Comparison of ENCODE assay signal across 16 cellular contexts in the genomic region with DNA sequence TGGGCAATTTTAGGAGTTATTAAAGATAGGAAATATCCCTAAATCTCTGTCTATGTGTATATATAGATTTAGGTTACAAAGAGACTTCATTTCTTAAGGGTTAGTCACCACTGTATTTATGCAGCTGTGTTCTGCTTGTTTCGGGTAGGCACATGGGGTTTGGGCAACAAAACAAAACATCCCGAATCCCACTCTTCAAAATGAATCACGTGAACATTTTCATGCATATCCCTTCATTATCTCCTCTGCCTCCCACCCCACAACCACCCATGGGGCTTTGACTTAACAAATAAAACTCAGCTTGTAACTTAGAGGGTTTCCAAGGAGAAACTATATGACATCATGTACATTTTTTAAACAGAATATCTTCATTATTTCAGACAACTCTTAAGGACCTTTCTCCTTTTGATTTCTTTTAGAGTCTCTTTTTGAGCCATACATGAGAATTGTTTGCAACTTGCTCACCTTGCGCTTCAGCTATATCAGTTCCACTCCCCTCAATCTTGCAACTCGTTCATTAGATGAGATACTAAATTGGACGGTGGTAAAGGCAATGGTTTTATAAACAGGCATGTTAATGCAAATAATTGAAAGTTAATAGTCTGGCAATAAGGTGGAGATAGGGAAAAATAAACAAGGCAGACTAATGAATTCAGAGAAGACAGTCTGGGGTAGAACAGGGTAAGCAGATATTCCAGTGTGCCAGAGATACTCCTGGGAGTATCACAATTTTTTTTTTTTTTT.
DNase-seq lines count a peak whose midpoint lies in the region; TF ChIP-seq lines count a peak whose summit lies in the region.
"Had no signal": no experiment of that assay in that cellular context is flagged by ENCODE, and none has a peak within 500 bp of the region (broad histone marks: within the 10 kb centered on the region; RNA-seq: fewer than 3 reads in every experiment).

No MANE protein-coding gene starts in this region.

- peak overlapping the region; percentile 38 for H2AFZ ChIP-seq in smooth muscle cell (ENCODE audit: low read depth)

- peaks cover 9% of the 10 kb centered on the region for H3K4me1 Mint-ChIP-seq in activated CD4-positive, alpha-beta T cell treated with anti-CD3 and anti-CD28 coated beads, Interleukin-2, amount 10 ng/mL, durations not matched to agents 24 days and 14 days
- H3K4me1 Mint-ChIP-seq in activated CD4-positive, alpha-beta T cell treated with anti-CD3 and anti-CD28 coated beads, Interleukin-2, amount 10 ng/mL, durations not matched to agents 7 days and 5 days, result peaks cover 5% of the 10 kb centered on the region

- peaks cover 20% of the 10 kb centered on the region for H3K36me3 Mint-ChIP-seq in activated CD4-positive, alpha-beta T cell treated with anti-CD3 and anti-CD28 coated beads, Interleukin-2, amount 10 ng/mL, durations not matched to agents 24 days and 14 days (ENCODE audit: low read depth)
- peaks cover 13% of the 10 kb centered on the region for H3K36me3 Mint-ChIP-seq in activated CD4-positive, alpha-beta T cell treated with anti-CD3 and anti-CD28 coated beads, Interleukin-2, amount 10 ng/mL, durations not matched to agents 7 days and 5 days (ENCODE audit: low read depth)

- H3K36me3 ChIP-seq in adipocyte (ENCODE audit: control insufficient read depth, insufficient read depth, low read length, severe bottlenecking), result peaks cover 15% of the 10 kb centered on the region
- no peaks in the 10 kb centered on the region for H3K36me3 ChIP-seq in smooth muscle cell (ENCODE audit: low read depth)

- H4K20me1 ChIP-seq in smooth muscle cell (ENCODE audit: low read depth), result no peaks in the 10 kb centered on the region

- H3K9ac ChIP-seq in adipocyte (ENCODE audit: low read length), result no peak overlapping the region
- H3K9ac ChIP-seq in smooth muscle cell (ENCODE audit: low read depth), result peak overlapping the region; percentile 31

- TF ChIP-seq CTCF in smooth muscle cell (IDR thresholded peaks at IDR 0.05; ENCODE audit: borderline replicate concordance, insufficient read depth, poor library complexity, severe bottlenecking), result no peak

- CTCF ChIA-PET in activated CD4-positive, alpha-beta T cell treated with anti-CD3 and anti-CD28 coated beads, Interleukin-2, amount 10 ng/mL, durations not matched to agents 7 days and 5 days (lab: Charles Lee), result no interaction called here

- intact Hi-C loops in activated CD4-positive, alpha-beta T cell treated with anti-CD3 and anti-CD28 coated beads, Interleukin-2, amount 10 ng/mL, durations not matched to agents 24 days and 14 days (cut with micrococcal nuclease), result loop anchor here (5.0 kb wide), 1 partner anchor 42 kb away; no protein-coding TSS in a partner anchor

- no peaks in the 10 kb centered on the region for H3F3A ChIP-seq in smooth muscle cell (ENCODE audit: low read depth)

- H3K4me3 ChIP-seq in adipocyte (ENCODE audit: low read length), result no peak overlapping the region
- no peak overlapping the region for H3K4me3 ChIP-seq in smooth muscle cell
- H3K4me3 ChIP-seq: lung, spleen had no signal

- 52% methylated on average over 6 of the region's 6 CpGs for WGBS in smooth muscle cell (ENCODE audit: low lambda C conversion rate)

- no peaks in the 10 kb centered on the region for H3K27me3 ChIP-seq in adipocyte (replicated peaks; ENCODE audit: control insufficient read depth, insufficient read depth, low read length)
- H3K27me3 ChIP-seq in smooth muscle cell (ENCODE audit: low read depth), result no peaks in the 10 kb centered on the region
- H3K27me3 ChIP-seq: spleen had no signal

- H3K27me3 Mint-ChIP-seq in activated CD4-positive, alpha-beta T cell treated with anti-CD3 and anti-CD28 coated beads, Interleukin-2, amount 10 ng/mL, durations not matched to agents 24 days and 14 days, result no peaks in the 10 kb centered on the region
- H3K27me3 Mint-ChIP-seq in activated CD4-positive, alpha-beta T cell treated with anti-CD3 and anti-CD28 coated beads, Interleukin-2, amount 10 ng/mL, durations not matched to agents 7 days and 5 days, result no peaks in the 10 kb centered on the region

- peaks cover 5% of the 10 kb centered on the region for H3K9me3 Mint-ChIP-seq in activated CD4-positive, alpha-beta T cell treated with anti-CD3 and anti-CD28 coated beads, Interleukin-2, amount 10 ng/mL, durations not matched to agents 24 days and 14 days
- no peaks in the 10 kb centered on the region for H3K9me3 Mint-ChIP-seq in activated CD4-positive, alpha-beta T cell treated with anti-CD3 and anti-CD28 coated beads, Interleukin-2, amount 10 ng/mL, durations not matched to agents 7 days and 5 days
- H3K9me3 Mint-ChIP-seq: CD8-positive, alpha-beta T cell; T-helper 2 cell treated with Interferon-gamma antibody and Interleukin-4, amounts not matched to agents 5 μg/mL and 100 μg/mL, for 36 hours had no signal

- H3K9me3 ChIP-seq in adipocyte (ENCODE audit: control insufficient read depth, low read length), result no peaks in the 10 kb centered on the region
- no peaks in the 10 kb centered on the region for H3K9me3 ChIP-seq in smooth muscle cell (replicated peaks; ENCODE audit: low read depth)
- H3K9me3 ChIP-seq: spleen had no signal

- peaks cover 5% of the 10 kb centered on the region for H3K79me2 ChIP-seq in smooth muscle cell (ENCODE audit: low read depth)

- H3K27ac ChIP-seq in smooth muscle cell (ENCODE audit: low read depth), result peak overlapping the region; percentile 65
- H3K27ac ChIP-seq: spleen had no signal

- no peak overlapping the region for H3K27ac Mint-ChIP-seq in activated CD4-positive, alpha-beta T cell treated with anti-CD3 and anti-CD28 coated beads, Interleukin-2, amount 10 ng/mL, durations not matched to agents 24 days and 14 days
- no peak overlapping the region for H3K27ac Mint-ChIP-seq in activated CD4-positive, alpha-beta T cell treated with anti-CD3 and anti-CD28 coated beads, Interleukin-2, amount 10 ng/mL, durations not matched to agents 7 days and 5 days
- H3K27ac Mint-ChIP-seq: CD8-positive, alpha-beta T cell; T-helper 2 cell treated with Interferon-gamma antibody and Interleukin-4, amounts not matched to agents 5 μg/mL and 100 μg/mL, for 36 hours had no signal

- peak; percentile 25 for DNase-seq in activated CD4-positive, alpha-beta T cell treated with anti-CD3 and anti-CD28 coated beads, Interleukin-2, amount 10 ng/mL, durations not matched to agents 24 days and 14 days
- no peak for DNase-seq in activated CD4-positive, alpha-beta T cell treated with anti-CD3 and anti-CD28 coated beads, Interleukin-2, amount 10 ng/mL, durations not matched to agents 7 days and 5 days
- peak; percentile 72 for DNase-seq in adipocyte (ENCODE audit: low read depth)
- peak; percentile 83 for DNase-seq in fibroblast of peridontal ligament (ENCODE audit: extremely low read depth)
- no peak for DNase-seq in smooth muscle cell (lab: John Stamatoyannopoulos, UW; ENCODE audit: unreplicated experiment)
- no peak for DNase-seq in NK-92 (lab: John Stamatoyannopoulos, UW; ENCODE audit: unreplicated experiment)
- DNase-seq in activated T-cell treated with anti-CD3 and anti-CD28 coated beads, Interleukin-2, amount 50 U/mL, for 1 hour, result no peak
- no peak for DNase-seq in occipital lobe (lab: John Stamatoyannopoulos, UW)
- DNase-seq: 8988T; CD8-positive, alpha-beta T cell; Kasumi-1; NCI-H1694 treated with DMSO at 0.1 percent for 48 hours; spleen; substantia nigra had no signal

- POLR2A ChIA-PET in activated CD4-positive, alpha-beta T cell treated with anti-CD3 and anti-CD28 coated beads, Interleukin-2, amount 10 ng/mL, durations not matched to agents 7 days and 5 days (lab: Charles Lee), result no interaction called here

- H3K4me1 ChIP-seq in adipocyte (ENCODE audit: control insufficient read depth, insufficient read depth, low read length), result peaks cover 6% of the 10 kb centered on the region
- peaks cover 15% of the 10 kb centered on the region for H3K4me1 ChIP-seq in smooth muscle cell (ENCODE audit: low read depth)

- H3K4me3 Mint-ChIP-seq in activated CD4-positive, alpha-beta T cell treated with anti-CD3 and anti-CD28 coated beads, Interleukin-2, amount 10 ng/mL, durations not matched to agents 24 days and 14 days, result no peak overlapping the region
- no peak overlapping the region for H3K4me3 Mint-ChIP-seq in activated CD4-positive, alpha-beta T cell treated with anti-CD3 and anti-CD28 coated beads, Interleukin-2, amount 10 ng/mL, durations not matched to agents 7 days and 5 days
- H3K4me3 Mint-ChIP-seq: CD8-positive, alpha-beta T cell; T-helper 2 cell treated with Interferon-gamma antibody and Interleukin-4, amounts not matched to agents 5 μg/mL and 100 μg/mL, for 36 hours had no signal

- peak overlapping the region; percentile 80 for H3K4me2 ChIP-seq in smooth muscle cell

Comparison
In these comparisons a context has a peak if more than half of its experiments do, and no peak if none do; other contexts are left out.
1. DNase-seq: peak in activated CD4-positive, alpha-beta T cell treated with anti-CD3 and anti-CD28 coated beads, Interleukin-2, amount 10 ng/mL, durations not matched to agents 24 days and 14 days (single experiment), adipocyte (single experiment) and fibroblast of peridontal ligament (single experiment); none in activated CD4-positive, alpha-beta T cell treated with anti-CD3 and anti-CD28 coated beads, Interleukin-2, amount 10 ng/mL, durations not matched to agents 7 days and 5 days (single experiment), smooth muscle cell (single experiment), NK-92 (single experiment), activated T-cell treated with anti-CD3 and anti-CD28 coated beads, Interleukin-2, amount 50 U/mL, for 1 hour (single experiment) and occipital lobe (single experiment).